1 cellular context compared by ENCODE assay signal in the genomic region with DNA sequence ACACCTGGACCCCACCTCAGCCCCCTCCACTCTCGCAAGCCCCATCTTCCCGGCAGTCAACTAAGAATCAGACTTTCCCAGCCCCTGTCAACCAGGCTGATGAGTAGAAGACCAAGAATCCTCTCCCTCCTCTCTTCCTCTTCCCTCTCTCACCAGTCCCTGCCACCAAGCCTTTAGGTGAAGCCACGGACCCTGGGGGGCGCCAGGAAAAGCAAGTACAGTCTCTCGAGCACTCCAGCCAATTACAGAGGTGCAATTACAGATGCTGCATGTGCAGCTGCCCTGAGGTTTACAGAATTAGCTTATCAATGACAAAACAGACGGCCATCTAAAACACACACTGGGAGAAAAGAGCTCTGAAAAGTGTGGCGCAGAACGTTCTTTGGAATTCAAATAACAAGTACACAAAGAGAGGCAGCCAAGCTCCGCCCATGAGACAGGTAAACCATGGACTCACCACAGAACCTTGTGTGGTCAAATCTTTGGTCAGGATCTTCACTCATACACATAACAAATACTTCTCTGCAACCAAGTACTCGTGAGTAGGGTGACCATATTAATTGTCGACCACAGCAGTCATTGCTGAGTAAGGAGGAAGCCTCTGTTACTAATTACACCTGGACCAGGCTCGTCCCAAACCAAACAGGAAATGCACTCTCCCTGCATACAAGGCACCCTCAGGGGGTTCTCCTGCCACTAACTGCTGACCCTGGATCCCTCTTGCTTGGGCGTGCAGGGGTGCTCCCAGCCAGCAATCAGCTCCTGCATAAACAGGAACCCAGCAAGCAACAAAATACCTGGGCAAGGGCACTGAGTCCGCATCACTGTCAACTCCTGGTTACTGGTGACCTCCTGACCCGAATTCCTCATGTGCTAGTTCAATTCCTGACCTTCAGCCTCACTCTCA.
TF ChIP-seq lines count a peak whose summit lies in the region.

No MANE protein-coding gene starts in this region.

TF ChIP-seq in HepG2, 621 proteins besides CTCF, POLR2A, EP300 and RAD21 (continued from another document):
- TF ChIP-seq, protein P1, sequence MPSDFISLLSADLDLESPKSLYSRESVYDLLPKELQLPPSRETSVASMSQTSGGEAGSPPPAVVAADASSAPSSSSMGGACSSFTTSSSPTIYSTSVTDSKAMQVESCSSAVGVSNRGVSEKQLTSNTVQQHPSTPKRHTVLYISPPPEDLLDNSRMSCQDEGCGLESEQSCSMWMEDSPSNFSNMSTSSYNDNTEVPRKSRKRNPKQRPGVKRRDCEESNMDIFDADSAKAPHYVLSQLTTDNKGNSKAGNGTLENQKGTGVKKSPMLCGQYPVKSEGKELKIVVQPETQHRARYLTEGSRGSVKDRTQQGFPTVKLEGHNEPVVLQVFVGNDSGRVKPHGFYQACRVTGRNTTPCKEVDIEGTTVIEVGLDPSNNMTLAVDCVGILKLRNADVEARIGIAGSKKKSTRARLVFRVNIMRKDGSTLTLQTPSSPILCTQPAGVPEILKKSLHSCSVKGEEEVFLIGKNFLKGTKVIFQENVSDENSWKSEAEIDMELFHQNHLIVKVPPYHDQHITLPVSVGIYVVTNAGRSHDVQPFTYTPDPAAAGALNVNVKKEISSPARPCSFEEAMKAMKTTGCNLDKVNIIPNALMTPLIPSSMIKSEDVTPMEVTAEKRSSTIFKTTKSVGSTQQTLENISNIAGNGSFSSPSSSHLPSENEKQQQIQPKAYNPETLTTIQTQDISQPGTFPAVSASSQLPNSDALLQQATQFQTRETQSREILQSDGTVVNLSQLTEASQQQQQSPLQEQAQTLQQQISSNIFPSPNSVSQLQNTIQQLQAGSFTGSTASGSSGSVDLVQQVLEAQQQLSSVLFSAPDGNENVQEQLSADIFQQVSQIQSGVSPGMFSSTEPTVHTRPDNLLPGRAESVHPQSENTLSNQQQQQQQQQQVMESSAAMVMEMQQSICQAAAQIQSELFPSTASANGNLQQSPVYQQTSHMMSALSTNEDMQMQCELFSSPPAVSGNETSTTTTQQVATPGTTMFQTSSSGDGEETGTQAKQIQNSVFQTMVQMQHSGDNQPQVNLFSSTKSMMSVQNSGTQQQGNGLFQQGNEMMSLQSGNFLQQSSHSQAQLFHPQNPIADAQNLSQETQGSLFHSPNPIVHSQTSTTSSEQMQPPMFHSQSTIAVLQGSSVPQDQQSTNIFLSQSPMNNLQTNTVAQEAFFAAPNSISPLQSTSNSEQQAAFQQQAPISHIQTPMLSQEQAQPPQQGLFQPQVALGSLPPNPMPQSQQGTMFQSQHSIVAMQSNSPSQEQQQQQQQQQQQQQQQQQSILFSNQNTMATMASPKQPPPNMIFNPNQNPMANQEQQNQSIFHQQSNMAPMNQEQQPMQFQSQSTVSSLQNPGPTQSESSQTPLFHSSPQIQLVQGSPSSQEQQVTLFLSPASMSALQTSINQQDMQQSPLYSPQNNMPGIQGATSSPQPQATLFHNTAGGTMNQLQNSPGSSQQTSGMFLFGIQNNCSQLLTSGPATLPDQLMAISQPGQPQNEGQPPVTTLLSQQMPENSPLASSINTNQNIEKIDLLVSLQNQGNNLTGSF (CRISPR knock-in tag; IDR thresholded peaks at IDR 0.05), result no peak
